Comparison of ENCODE assay signal across 1 cellular context in the genomic region with DNA sequence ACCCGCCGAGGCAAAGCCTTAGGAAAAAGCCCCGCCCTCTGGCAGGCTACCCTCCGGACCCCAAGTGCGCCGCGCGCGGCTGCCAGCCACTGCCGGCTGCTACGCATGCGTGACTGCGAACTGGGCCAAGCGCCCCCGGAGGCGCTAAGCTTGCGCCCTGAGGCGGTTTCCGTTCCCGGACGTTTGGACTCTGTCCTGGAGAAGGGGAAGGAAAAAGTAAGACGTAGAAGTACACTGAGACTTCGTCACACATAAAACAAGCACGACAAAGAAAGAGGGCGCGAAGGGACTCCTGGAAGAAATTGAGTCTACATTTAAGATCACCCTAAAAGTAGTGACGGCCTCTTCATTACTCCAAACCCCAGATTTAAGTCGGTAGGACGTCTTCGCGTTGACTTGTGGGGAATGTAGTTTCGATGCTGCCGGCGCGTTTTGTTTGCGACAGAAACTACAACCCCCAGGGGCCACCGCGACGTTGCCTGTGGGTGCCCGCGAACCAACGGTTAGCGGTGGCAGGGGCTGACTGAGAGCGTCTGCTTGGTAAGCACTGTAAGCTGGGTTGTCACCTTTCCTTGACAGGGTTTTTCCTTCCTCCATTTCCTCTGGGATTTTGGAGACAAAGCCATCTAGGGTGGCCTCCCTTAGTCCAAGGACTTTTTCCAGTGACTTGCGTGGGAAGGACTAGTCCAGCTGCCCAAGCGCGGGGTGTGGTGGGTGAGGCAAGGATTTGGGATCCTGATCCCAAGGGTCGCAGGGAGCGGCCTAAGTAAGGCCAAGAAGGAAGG.
TF ChIP-seq lines count a peak whose summit lies in the region.

A gene (plus strand): TSS at position 472 of the 785 bp plus-strand sequence. CDS start 49,715 bp downstream, outside the sequence.

TF ChIP-seq in K562, 482 proteins besides CTCF, POLR2A, EP300 and RAD21 (continued from another document and continues in another):
- TF ChIP-seq, protein P1, sequence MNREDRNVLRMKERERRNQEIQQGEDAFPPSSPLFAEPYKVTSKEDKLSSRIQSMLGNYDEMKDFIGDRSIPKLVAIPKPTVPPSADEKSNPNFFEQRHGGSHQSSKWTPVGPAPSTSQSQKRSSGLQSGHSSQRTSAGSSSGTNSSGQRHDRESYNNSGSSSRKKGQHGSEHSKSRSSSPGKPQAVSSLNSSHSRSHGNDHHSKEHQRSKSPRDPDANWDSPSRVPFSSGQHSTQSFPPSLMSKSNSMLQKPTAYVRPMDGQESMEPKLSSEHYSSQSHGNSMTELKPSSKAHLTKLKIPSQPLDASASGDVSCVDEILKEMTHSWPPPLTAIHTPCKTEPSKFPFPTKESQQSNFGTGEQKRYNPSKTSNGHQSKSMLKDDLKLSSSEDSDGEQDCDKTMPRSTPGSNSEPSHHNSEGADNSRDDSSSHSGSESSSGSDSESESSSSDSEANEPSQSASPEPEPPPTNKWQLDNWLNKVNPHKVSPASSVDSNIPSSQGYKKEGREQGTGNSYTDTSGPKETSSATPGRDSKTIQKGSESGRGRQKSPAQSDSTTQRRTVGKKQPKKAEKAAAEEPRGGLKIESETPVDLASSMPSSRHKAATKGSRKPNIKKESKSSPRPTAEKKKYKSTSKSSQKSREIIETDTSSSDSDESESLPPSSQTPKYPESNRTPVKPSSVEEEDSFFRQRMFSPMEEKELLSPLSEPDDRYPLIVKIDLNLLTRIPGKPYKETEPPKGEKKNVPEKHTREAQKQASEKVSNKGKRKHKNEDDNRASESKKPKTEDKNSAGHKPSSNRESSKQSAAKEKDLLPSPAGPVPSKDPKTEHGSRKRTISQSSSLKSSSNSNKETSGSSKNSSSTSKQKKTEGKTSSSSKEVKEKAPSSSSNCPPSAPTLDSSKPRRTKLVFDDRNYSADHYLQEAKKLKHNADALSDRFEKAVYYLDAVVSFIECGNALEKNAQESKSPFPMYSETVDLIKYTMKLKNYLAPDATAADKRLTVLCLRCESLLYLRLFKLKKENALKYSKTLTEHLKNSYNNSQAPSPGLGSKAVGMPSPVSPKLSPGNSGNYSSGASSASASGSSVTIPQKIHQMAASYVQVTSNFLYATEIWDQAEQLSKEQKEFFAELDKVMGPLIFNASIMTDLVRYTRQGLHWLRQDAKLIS (CRISPR knock-in tag; IDR thresholded peaks at IDR 0.05), result 0 out of 2 replicates have a peak, but pooled peaks have one; percentile 36
- TF ChIP-seq RAD51 (IDR thresholded peaks at IDR 0.05; ENCODE audit: borderline replicate concordance, low read depth) (no peak), ZNF197 (CRISPR knock-in tag; IDR thresholded peaks at IDR 0.05; ENCODE audit: low read depth) (peak; percentile 74; the same call in 1 of the 2 replicates), POLR2H (tag; IDR thresholded peaks at IDR 0.05; ENCODE audit: low read depth) (peak; percentile 46), CBX1 (IDR thresholded peaks at IDR 0.05; ENCODE audit: low read depth) (0 out of 2 replicates have a peak, but pooled peaks have one; percentile 48), HDAC8 (tag; IDR thresholded peaks at IDR 0.05) (no peak), YBX1 (IDR thresholded peaks at IDR 0.05) (no peak), TRIM28 (IDR thresholded peaks at IDR 0.05) (0 out of 2 replicates have a peak, but pooled peaks have one; percentile 50), POLR2G (IDR thresholded peaks at IDR 0.05; ENCODE audit: low read depth, low read length) (0 out of 2 replicates have a peak, but pooled peaks have one; percentile 58), CC2D1A (IDR thresholded peaks at IDR 0.05) (no peak), FOXK2 (conservative IDR thresholded peaks at IDR 0.05 in 1 of 2, IDR thresholded peaks at IDR 0.05 in 1 of 2; ENCODE audit: low read depth in 2 of 2) (peak; percentile 46 to 75; a peak in 3 of 4 replicates), NR2C1 (IDR thresholded peaks at IDR 0.05) (peak; percentile 65), NR2C1 (tag; IDR thresholded peaks at IDR 0.05) (peak; percentile 73), MEIS2 (IDR thresholded peaks at IDR 0.05; ENCODE audit: partially characterized antibody) (peak; percentile 85), ZNF77 (CRISPR knock-in tag; IDR thresholded peaks at IDR 0.05) (no peak), ZNF134 (CRISPR knock-in tag; conservative IDR thresholded peaks at IDR 0.05) (no peak), RNF2 (IDR thresholded peaks at IDR 0.05) (peak; percentile 11; the same call in 1 of the 2 replicates), POLR3G (IDR thresholded peaks at IDR 0.05; ENCODE audit: extremely low read depth, insufficient read length, insufficient replicate concordance) (no peak), TAF7 (tag; IDR thresholded peaks at IDR 0.05) (no peak), L3MBTL2 (IDR thresholded peaks at IDR 0.05) (peak; percentile 38; the same call in 1 of the 2 replicates), NFATC3 (IDR thresholded peaks at IDR 0.05) (peak; percentile 63; the same call in 1 of the 2 replicates), ZNF717 (CRISPR knock-in tag; IDR thresholded peaks at IDR 0.05) (no peak), ETV5 (CRISPR knock-in tag; IDR thresholded peaks at IDR 0.05; ENCODE audit: low read depth) (peak; percentile 76), ZNF431 (CRISPR knock-in tag; IDR thresholded peaks at IDR 0.05) (peak; percentile 55; the same call in 1 of the 2 replicates), ERF (CRISPR knock-in tag; IDR thresholded peaks at IDR 0.05) (peak; percentile 83), ZNF699 (CRISPR knock-in tag; IDR thresholded peaks at IDR 0.05; ENCODE audit: insufficient replicate concordance) (no peak), ZNF408 (CRISPR knock-in tag; IDR thresholded peaks at IDR 0.05; ENCODE audit: low read depth) (no peak), RBM39 (optimal IDR thresholded peaks at IDR 0.05; ENCODE audit: low read depth, low read length) (peak; percentile 25), SMC3 (conservative IDR thresholded peaks at IDR 0.05; ENCODE audit: insufficient read depth, low read depth, low read length) (no peak), CEBPB (tag; IDR thresholded peaks at IDR 0.05) (no peak), MYNN (IDR thresholded peaks at IDR 0.05) (no peak), MYNN (CRISPR knock-in tag; IDR thresholded peaks at IDR 0.05) (no peak), CHD2 (IDR thresholded peaks at IDR 0.05; ENCODE audit: low read depth, low read length) (peak; percentile 29; the same call in 1 of the 2 replicates)
- TF ChIP-seq, protein P2, sequence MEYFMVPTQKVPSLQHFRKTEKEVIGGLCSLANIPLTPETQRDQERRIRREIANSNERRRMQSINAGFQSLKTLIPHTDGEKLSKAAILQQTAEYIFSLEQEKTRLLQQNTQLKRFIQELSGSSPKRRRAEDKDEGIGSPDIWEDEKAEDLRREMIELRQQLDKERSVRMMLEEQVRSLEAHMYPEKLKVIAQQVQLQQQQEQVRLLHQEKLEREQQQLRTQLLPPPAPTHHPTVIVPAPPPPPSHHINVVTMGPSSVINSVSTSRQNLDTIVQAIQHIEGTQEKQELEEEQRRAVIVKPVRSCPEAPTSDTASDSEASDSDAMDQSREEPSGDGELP (CRISPR knock-in tag; IDR thresholded peaks at IDR 0.05; ENCODE audit: borderline replicate concordance), result peak; percentile 41
- TF ChIP-seq, protein P3, sequence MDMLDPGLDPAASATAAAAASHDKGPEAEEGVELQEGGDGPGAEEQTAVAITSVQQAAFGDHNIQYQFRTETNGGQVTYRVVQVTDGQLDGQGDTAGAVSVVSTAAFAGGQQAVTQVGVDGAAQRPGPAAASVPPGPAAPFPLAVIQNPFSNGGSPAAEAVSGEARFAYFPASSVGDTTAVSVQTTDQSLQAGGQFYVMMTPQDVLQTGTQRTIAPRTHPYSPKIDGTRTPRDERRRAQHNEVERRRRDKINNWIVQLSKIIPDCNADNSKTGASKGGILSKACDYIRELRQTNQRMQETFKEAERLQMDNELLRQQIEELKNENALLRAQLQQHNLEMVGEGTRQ (CRISPR knock-in tag; IDR thresholded peaks at IDR 0.05), result no peak
- TF ChIP-seq, protein P4, sequence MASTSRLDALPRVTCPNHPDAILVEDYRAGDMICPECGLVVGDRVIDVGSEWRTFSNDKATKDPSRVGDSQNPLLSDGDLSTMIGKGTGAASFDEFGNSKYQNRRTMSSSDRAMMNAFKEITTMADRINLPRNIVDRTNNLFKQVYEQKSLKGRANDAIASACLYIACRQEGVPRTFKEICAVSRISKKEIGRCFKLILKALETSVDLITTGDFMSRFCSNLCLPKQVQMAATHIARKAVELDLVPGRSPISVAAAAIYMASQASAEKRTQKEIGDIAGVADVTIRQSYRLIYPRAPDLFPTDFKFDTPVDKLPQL (IDR thresholded peaks at IDR 0.05; ENCODE audit: extremely low read depth, insufficient read length), result no peak
- TF ChIP-seq, protein P5, sequence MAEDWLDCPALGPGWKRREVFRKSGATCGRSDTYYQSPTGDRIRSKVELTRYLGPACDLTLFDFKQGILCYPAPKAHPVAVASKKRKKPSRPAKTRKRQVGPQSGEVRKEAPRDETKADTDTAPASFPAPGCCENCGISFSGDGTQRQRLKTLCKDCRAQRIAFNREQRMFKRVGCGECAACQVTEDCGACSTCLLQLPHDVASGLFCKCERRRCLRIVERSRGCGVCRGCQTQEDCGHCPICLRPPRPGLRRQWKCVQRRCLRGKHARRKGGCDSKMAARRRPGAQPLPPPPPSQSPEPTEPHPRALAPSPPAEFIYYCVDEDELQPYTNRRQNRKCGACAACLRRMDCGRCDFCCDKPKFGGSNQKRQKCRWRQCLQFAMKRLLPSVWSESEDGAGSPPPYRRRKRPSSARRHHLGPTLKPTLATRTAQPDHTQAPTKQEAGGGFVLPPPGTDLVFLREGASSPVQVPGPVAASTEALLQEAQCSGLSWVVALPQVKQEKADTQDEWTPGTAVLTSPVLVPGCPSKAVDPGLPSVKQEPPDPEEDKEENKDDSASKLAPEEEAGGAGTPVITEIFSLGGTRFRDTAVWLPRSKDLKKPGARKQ (CRISPR knock-in tag; IDR thresholded peaks at IDR 0.05), result no peak
- TF ChIP-seq, protein P6, sequence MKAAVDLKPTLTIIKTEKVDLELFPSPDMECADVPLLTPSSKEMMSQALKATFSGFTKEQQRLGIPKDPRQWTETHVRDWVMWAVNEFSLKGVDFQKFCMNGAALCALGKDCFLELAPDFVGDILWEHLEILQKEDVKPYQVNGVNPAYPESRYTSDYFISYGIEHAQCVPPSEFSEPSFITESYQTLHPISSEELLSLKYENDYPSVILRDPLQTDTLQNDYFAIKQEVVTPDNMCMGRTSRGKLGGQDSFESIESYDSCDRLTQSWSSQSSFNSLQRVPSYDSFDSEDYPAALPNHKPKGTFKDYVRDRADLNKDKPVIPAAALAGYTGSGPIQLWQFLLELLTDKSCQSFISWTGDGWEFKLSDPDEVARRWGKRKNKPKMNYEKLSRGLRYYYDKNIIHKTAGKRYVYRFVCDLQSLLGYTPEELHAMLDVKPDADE (conservative IDR thresholded peaks at IDR 0.05; ENCODE audit: control insufficient read depth, low read depth, low read length), result peak; percentile 71; the same call in 1 of the 2 replicates
- TF ChIP-seq, protein P7, sequence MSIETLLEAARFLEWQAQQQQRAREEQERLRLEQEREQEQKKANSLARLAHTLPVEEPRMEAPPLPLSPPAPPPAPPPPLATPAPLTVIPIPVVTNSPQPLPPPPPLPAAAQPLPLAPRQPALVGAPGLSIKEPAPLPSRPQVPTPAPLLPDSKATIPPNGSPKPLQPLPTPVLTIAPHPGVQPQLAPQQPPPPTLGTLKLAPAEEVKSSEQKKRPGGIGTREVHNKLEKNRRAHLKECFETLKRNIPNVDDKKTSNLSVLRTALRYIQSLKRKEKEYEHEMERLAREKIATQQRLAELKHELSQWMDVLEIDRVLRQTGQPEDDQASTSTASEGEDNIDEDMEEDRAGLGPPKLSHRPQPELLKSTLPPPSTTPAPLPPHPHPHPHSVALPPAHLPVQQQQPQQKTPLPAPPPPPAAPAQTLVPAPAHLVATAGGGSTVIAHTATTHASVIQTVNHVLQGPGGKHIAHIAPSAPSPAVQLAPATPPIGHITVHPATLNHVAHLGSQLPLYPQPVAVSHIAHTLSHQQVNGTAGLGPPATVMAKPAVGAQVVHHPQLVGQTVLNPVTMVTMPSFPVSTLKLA (conservative IDR thresholded peaks at IDR 0.05), result peak; percentile 59 to 65; a peak in 3 of 4 replicates
- TF ChIP-seq, protein P8, sequence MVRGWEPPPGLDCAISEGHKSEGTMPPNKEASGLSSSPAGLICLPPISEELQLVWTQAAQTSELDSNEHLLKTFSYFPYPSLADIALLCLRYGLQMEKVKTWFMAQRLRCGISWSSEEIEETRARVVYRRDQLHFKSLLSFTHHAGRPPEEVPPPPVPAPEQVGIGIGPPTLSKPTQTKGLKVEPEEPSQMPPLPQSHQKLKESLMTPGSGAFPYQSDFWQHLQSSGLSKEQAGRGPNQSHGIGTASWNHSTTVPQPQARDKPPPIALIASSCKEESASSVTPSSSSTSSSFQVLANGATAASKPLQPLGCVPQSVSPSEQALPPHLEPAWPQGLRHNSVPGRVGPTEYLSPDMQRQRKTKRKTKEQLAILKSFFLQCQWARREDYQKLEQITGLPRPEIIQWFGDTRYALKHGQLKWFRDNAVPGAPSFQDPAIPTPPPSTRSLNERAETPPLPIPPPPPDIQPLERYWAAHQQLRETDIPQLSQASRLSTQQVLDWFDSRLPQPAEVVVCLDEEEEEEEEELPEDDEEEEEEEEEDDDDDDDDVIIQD (CRISPR knock-in tag; IDR thresholded peaks at IDR 0.05), result no peak
- TF ChIP-seq, protein P9, sequence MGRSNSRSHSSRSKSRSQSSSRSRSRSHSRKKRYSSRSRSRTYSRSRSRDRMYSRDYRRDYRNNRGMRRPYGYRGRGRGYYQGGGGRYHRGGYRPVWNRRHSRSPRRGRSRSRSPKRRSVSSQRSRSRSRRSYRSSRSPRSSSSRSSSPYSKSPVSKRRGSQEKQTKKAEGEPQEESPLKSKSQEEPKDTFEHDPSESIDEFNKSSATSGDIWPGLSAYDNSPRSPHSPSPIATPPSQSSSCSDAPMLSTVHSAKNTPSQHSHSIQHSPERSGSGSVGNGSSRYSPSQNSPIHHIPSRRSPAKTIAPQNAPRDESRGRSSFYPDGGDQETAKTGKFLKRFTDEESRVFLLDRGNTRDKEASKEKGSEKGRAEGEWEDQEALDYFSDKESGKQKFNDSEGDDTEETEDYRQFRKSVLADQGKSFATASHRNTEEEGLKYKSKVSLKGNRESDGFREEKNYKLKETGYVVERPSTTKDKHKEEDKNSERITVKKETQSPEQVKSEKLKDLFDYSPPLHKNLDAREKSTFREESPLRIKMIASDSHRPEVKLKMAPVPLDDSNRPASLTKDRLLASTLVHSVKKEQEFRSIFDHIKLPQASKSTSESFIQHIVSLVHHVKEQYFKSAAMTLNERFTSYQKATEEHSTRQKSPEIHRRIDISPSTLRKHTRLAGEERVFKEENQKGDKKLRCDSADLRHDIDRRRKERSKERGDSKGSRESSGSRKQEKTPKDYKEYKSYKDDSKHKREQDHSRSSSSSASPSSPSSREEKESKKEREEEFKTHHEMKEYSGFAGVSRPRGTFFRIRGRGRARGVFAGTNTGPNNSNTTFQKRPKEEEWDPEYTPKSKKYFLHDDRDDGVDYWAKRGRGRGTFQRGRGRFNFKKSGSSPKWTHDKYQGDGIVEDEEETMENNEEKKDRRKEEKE (IDR thresholded peaks at IDR 0.05; ENCODE audit: borderline replicate concordance in 1 of 2, control insufficient read depth in 1 of 2, low read depth in 2 of 2, low read length in 1 of 2), result no peak
- TF ChIP-seq, protein P10, sequence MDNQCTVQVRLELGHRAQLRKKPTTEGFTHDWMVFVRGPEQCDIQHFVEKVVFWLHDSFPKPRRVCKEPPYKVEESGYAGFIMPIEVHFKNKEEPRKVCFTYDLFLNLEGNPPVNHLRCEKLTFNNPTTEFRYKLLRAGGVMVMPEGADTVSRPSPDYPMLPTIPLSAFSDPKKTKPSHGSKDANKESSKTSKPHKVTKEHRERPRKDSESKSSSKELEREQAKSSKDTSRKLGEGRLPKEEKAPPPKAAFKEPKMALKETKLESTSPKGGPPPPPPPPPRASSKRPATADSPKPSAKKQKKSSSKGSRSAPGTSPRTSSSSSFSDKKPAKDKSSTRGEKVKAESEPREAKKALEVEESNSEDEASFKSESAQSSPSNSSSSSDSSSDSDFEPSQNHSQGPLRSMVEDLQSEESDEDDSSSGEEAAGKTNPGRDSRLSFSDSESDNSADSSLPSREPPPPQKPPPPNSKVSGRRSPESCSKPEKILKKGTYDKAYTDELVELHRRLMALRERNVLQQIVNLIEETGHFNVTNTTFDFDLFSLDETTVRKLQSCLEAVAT (IDR thresholded peaks at IDR 0.05), result peak in 1 of 2 experiments; percentile 60; a peak in 1 of 4 replicates
